ENCODE assay signal across 20 cellular contexts in genomic region chr17:42202696-42203095, GRCh38. TPM values are rescaled to one million over a fixed set of nuclear protein-coding genes. Genes with fewer than 3 reads are reported as not detected.
DNase-seq lines count a peak whose midpoint lies in the region; ATAC-seq and TF ChIP-seq lines count a peak whose summit lies in the region.
"Had no signal": no experiment of that assay in that cellular context is flagged by ENCODE, and none has a peak within 500 bp of the region (broad histone marks: within the 10 kb centered on the region; RNA-seq: fewer than 3 reads in every experiment).

No MANE protein-coding gene starts in this region.

- intact Hi-C loops in naive thymus-derived CD4-positive, alpha-beta T cell (cut with micrococcal nuclease) = no loop called here
- intact Hi-C loops in left lung (cut with DNase I) = no loop called here
- intact Hi-C loops in CD4-positive, alpha-beta memory T cell (cut with micrococcal nuclease) = no loop called here

- no peak for DNase-seq in activated naive CD8-positive, alpha-beta T cell treated with anti-CD3 and anti-CD28 coated beads for 36 hours
- DNase-seq in activated naive CD8-positive, alpha-beta T cell treated with anti-CD3 and anti-CD28 coated beads, Interleukin-2, amount 50 U/mL, for 24 hours = no peak
- no peak for DNase-seq in effector memory CD8-positive, alpha-beta T cell
- no peak for DNase-seq in naive thymus-derived CD4-positive, alpha-beta T cell
- DNase-seq in left lung (no peak), neural progenitor cell (ENCODE audit: low spot score) (no peak), iPS-NIHi7 (ENCODE audit: extremely low spot score) (no peak)
- no peak for DNase-seq in CD4-positive, alpha-beta memory T cell
- DNase-seq: BE2C, EL, GM23248, KBM-7, NCI-H1092 treated with DMSO at 0.1 percent for 48 hours, NCI-H1694 treated with DMSO at 0.1 percent for 48 hours, NCI-H345, NCI-H526 treated with DMSO at 0.1 percent for 48 hours, OCI-M1 had no signal

- no peak overlapping the region for H3K4me3 ChIP-seq in naive thymus-derived CD4-positive, alpha-beta T cell (ENCODE audit: low read length)
- no peak overlapping the region for H3K4me3 ChIP-seq in left lung
- H3K4me3 ChIP-seq in neural progenitor cell = no peak overlapping the region
- no peak overlapping the region for H3K4me3 ChIP-seq in CD4-positive, alpha-beta memory T cell (ENCODE audit: low read length in 2 of 2)
- H3K4me3 ChIP-seq: GM23248 had no signal

- H3K4me1 ChIP-seq in naive thymus-derived CD4-positive, alpha-beta T cell (ENCODE audit: control insufficient read depth in 2 of 2, insufficient read depth in 2 of 2, low read length in 2 of 2) = no peaks in the 10 kb centered on the region
- H3K4me1 ChIP-seq in left lung (peaks cover 0 to 18% of the 10 kb centered on the region in 2 donors), neural progenitor cell (no peaks in the 10 kb centered on the region)
- no peaks in the 10 kb centered on the region for H3K4me1 ChIP-seq in CD4-positive, alpha-beta memory T cell (ENCODE audit: insufficient read depth, low read length)

- peak overlapping the region; percentile 12 for H3K27ac Mint-ChIP-seq in activated naive CD8-positive, alpha-beta T cell treated with anti-CD3 and anti-CD28 coated beads for 36 hours
- no peak overlapping the region for H3K27ac Mint-ChIP-seq in activated naive CD8-positive, alpha-beta T cell treated with anti-CD3 and anti-CD28 coated beads, Interleukin-2, amount 50 U/mL, for 24 hours
- H3K27ac Mint-ChIP-seq in effector memory CD8-positive, alpha-beta T cell = peak overlapping the region; percentile 55 to 68
- H3K27ac Mint-ChIP-seq in naive thymus-derived CD4-positive, alpha-beta T cell = peak overlapping the region in 6 of 9 donors; percentile 5 to 81 (median 70)
- no peak overlapping the region for H3K27ac Mint-ChIP-seq in neural progenitor cell
- H3K27ac Mint-ChIP-seq in CD4-positive, alpha-beta memory T cell = peak overlapping the region in 1 of 7 donors; percentile 53

- CTCF ChIA-PET in naive thymus-derived CD4-positive, alpha-beta T cell (lab: Charles Lee) = no interaction called here
- CTCF ChIA-PET in CD4-positive, alpha-beta memory T cell (lab: Charles Lee; ENCODE audit: partially characterized antibody) = no interaction called here

- H3K27me3 ChIP-seq in naive thymus-derived CD4-positive, alpha-beta T cell (ENCODE audit: control insufficient read depth in 2 of 2, insufficient read depth in 2 of 2, low read length in 2 of 2) = no peaks in the 10 kb centered on the region
- H3K27me3 ChIP-seq in left lung = no peaks in the 10 kb centered on the region
- no peaks in the 10 kb centered on the region for H3K27me3 ChIP-seq in neural progenitor cell
- no peaks in the 10 kb centered on the region for H3K27me3 ChIP-seq in CD4-positive, alpha-beta memory T cell (ENCODE audit: insufficient read depth, low read length)
- H3K27me3 ChIP-seq: BE2C had no signal

- H3K9me3 Mint-ChIP-seq in activated naive CD8-positive, alpha-beta T cell treated with anti-CD3 and anti-CD28 coated beads for 36 hours = no peaks in the 10 kb centered on the region
- H3K9me3 Mint-ChIP-seq in activated naive CD8-positive, alpha-beta T cell treated with anti-CD3 and anti-CD28 coated beads, Interleukin-2, amount 50 U/mL, for 24 hours = no peaks in the 10 kb centered on the region
- H3K9me3 Mint-ChIP-seq in effector memory CD8-positive, alpha-beta T cell = no peaks in the 10 kb centered on the region
- H3K9me3 Mint-ChIP-seq in naive thymus-derived CD4-positive, alpha-beta T cell = no peaks in the 10 kb centered on the region
- H3K9me3 Mint-ChIP-seq in neural progenitor cell = no peaks in the 10 kb centered on the region
- no peaks in the 10 kb centered on the region for H3K9me3 Mint-ChIP-seq in CD4-positive, alpha-beta memory T cell

- peaks cover 8% of the 10 kb centered on the region for H3K36me3 Mint-ChIP-seq in activated naive CD8-positive, alpha-beta T cell treated with anti-CD3 and anti-CD28 coated beads for 36 hours
- H3K36me3 Mint-ChIP-seq in activated naive CD8-positive, alpha-beta T cell treated with anti-CD3 and anti-CD28 coated beads, Interleukin-2, amount 50 U/mL, for 24 hours (ENCODE audit: low read depth) = peaks cover 28% of the 10 kb centered on the region
- H3K36me3 Mint-ChIP-seq in effector memory CD8-positive, alpha-beta T cell (ENCODE audit: insufficient read depth) = peaks cover 74% of the 10 kb centered on the region
- peaks cover 5 to 45% (median 11%) of the 10 kb centered on the region in 5 donors for H3K36me3 Mint-ChIP-seq in naive thymus-derived CD4-positive, alpha-beta T cell
- H3K36me3 Mint-ChIP-seq in neural progenitor cell = peaks cover 22% of the 10 kb centered on the region
- H3K36me3 Mint-ChIP-seq in CD4-positive, alpha-beta memory T cell = peaks cover 44 to 68% of the 10 kb centered on the region in 2 donors

- H3K79me2 ChIP-seq in neural progenitor cell (ENCODE audit: low read depth) = no peaks in the 10 kb centered on the region

- no peak for TF ChIP-seq CTCF in left lung (IDR thresholded peaks at IDR 0.05)
- TF ChIP-seq CTCF in neural progenitor cell (IDR thresholded peaks at IDR 0.05) = no peak

- no peaks in the 10 kb centered on the region for H3K27me3 Mint-ChIP-seq in activated naive CD8-positive, alpha-beta T cell treated with anti-CD3 and anti-CD28 coated beads for 36 hours
- no peaks in the 10 kb centered on the region for H3K27me3 Mint-ChIP-seq in activated naive CD8-positive, alpha-beta T cell treated with anti-CD3 and anti-CD28 coated beads, Interleukin-2, amount 50 U/mL, for 24 hours
- no peaks in the 10 kb centered on the region for H3K27me3 Mint-ChIP-seq in effector memory CD8-positive, alpha-beta T cell
- no peaks in the 10 kb centered on the region for H3K27me3 Mint-ChIP-seq in naive thymus-derived CD4-positive, alpha-beta T cell
- H3K27me3 Mint-ChIP-seq in neural progenitor cell (ENCODE audit: insufficient read depth, low read depth) = peaks cover 2% of the 10 kb centered on the region
- no peaks in the 10 kb centered on the region for H3K27me3 Mint-ChIP-seq in CD4-positive, alpha-beta memory T cell

- no peak for ATAC-seq in activated naive CD8-positive, alpha-beta T cell treated with anti-CD3 and anti-CD28 coated beads, Interleukin-2, amount 50 U/mL, for 24 hours
- no peak for ATAC-seq in effector memory CD8-positive, alpha-beta T cell (replicated peaks)
- ATAC-seq in naive thymus-derived CD4-positive, alpha-beta T cell = no peak
- ATAC-seq in left lung = no peak
- ATAC-seq: HCT116 had no signal

- no peaks in the 10 kb centered on the region for H4K20me1 ChIP-seq in neural progenitor cell (ENCODE audit: low read depth)

- H3K9ac ChIP-seq in neural progenitor cell = no peak overlapping the region
- H3K9ac ChIP-seq: GM23248 had no signal

- no peak overlapping the region for H3K4me2 ChIP-seq in neural progenitor cell

- no peak overlapping the region for H2AFZ ChIP-seq in neural progenitor cell (replicated peaks)
- H2AFZ ChIP-seq: GM23248 had no signal

- peaks cover 4% of the 10 kb centered on the region for H3K4me1 Mint-ChIP-seq in activated naive CD8-positive, alpha-beta T cell treated with anti-CD3 and anti-CD28 coated beads for 36 hours
- peaks cover 8% of the 10 kb centered on the region for H3K4me1 Mint-ChIP-seq in activated naive CD8-positive, alpha-beta T cell treated with anti-CD3 and anti-CD28 coated beads, Interleukin-2, amount 50 U/mL, for 24 hours
- peaks cover 0 to 2% of the 10 kb centered on the region in 2 donors for H3K4me1 Mint-ChIP-seq in effector memory CD8-positive, alpha-beta T cell (ENCODE audit: low read depth in 2 of 2)
- peaks cover 0 to 11% (median 0%) of the 10 kb centered on the region in 7 donors for H3K4me1 Mint-ChIP-seq in naive thymus-derived CD4-positive, alpha-beta T cell
- no peaks in the 10 kb centered on the region for H3K4me1 Mint-ChIP-seq in neural progenitor cell
- peaks cover 0 to 7% (median 3%) of the 10 kb centered on the region in 4 donors for H3K4me1 Mint-ChIP-seq in CD4-positive, alpha-beta memory T cell

- no peak overlapping the region for H3K27ac ChIP-seq in naive thymus-derived CD4-positive, alpha-beta T cell (ENCODE audit: low read depth, low read length)
- H3K27ac ChIP-seq in left lung (no peak overlapping the region), neural progenitor cell (no peak overlapping the region)
- no peak overlapping the region for H3K27ac ChIP-seq in CD4-positive, alpha-beta memory T cell (ENCODE audit: low read depth, low read length)
- H3K27ac ChIP-seq: GM23248, RWPE1 had no signal

- peaks cover 10% of the 10 kb centered on the region for H3F3A ChIP-seq in neural progenitor cell (ENCODE audit: low read depth)

- no peak overlapping the region for H3K4me3 Mint-ChIP-seq in activated naive CD8-positive, alpha-beta T cell treated with anti-CD3 and anti-CD28 coated beads for 36 hours
- H3K4me3 Mint-ChIP-seq in activated naive CD8-positive, alpha-beta T cell treated with anti-CD3 and anti-CD28 coated beads, Interleukin-2, amount 50 U/mL, for 24 hours = no peak overlapping the region
- H3K4me3 Mint-ChIP-seq in effector memory CD8-positive, alpha-beta T cell = no peak overlapping the region
- no peak overlapping the region for H3K4me3 Mint-ChIP-seq in naive thymus-derived CD4-positive, alpha-beta T cell
- no peak overlapping the region for H3K4me3 Mint-ChIP-seq in neural progenitor cell
- H3K4me3 Mint-ChIP-seq in CD4-positive, alpha-beta memory T cell = no peak overlapping the region

- peaks cover 10 to 81% (median 17%) of the 10 kb centered on the region in 3 experiments for H3K36me3 ChIP-seq in naive thymus-derived CD4-positive, alpha-beta T cell (ENCODE audit: control insufficient read depth in 2 of 3, insufficient read depth in 3 of 3, low read length in 3 of 3)
- peaks cover 0 to 81% of the 10 kb centered on the region in 2 donors for H3K36me3 ChIP-seq in left lung
- peaks cover 6% of the 10 kb centered on the region for H3K36me3 ChIP-seq in neural progenitor cell
- H3K36me3 ChIP-seq in CD4-positive, alpha-beta memory T cell (ENCODE audit: insufficient read depth, low read length) = peaks cover 57% of the 10 kb centered on the region

- POLR2A ChIA-PET in naive thymus-derived CD4-positive, alpha-beta T cell (lab: Charles Lee) = no interaction called here
- POLR2A ChIA-PET in CD4-positive, alpha-beta memory T cell (lab: Charles Lee; ENCODE audit: partially characterized antibody) = interaction anchor here (1.1 to 1.2 kb wide), 2 partner anchors 20 to 73 kb away, joined by 4 read pairs; no protein-coding TSS in a partner anchor

- H3K9me3 ChIP-seq in naive thymus-derived CD4-positive, alpha-beta T cell (ENCODE audit: control insufficient read depth in 2 of 3, low read length in 3 of 3) = no peaks in the 10 kb centered on the region
- no peaks in the 10 kb centered on the region for H3K9me3 ChIP-seq in left lung
- no peaks in the 10 kb centered on the region for H3K9me3 ChIP-seq in neural progenitor cell (ENCODE audit: low read depth)
- H3K9me3 ChIP-seq in CD4-positive, alpha-beta memory T cell (ENCODE audit: control insufficient read depth in 1 of 2, low read length in 2 of 2) = no peaks in the 10 kb centered on the region
- H3K9me3 ChIP-seq: BE2C had no signal

RNA-seq across cellular contexts. Expression of gene GHDC, which starts 8.4 kb away (rescaled TPM):
- total RNA-seq in activated naive CD8-positive, alpha-beta T cell treated with anti-CD3 and anti-CD28 coated beads for 36 hours = 10 to 100 TPM; 13.6 to 14.6 TPM
- 10 to 100 TPM; 15.5 to 29.8 (median 19.9) TPM for total RNA-seq in naive thymus-derived CD4-positive, alpha-beta T cell
- polyA plus RNA-seq in naive thymus-derived CD4-positive, alpha-beta T cell = 10 to 100 TPM; 15.2 to 17.4 TPM
- total RNA-seq in left lung = 10 to 100 TPM; 22.5 to 25.8 TPM
- 6.8 and 7.7 TPM in 2 replicates for total RNA-seq in neural progenitor cell (ENCODE audit: low replicate concordance)
- 10 to 100 TPM; 23.9 to 25.3 TPM for total RNA-seq in CD4-positive, alpha-beta memory T cell
- 10 to 100 TPM; 12.9 to 17.9 TPM for polyA plus RNA-seq in CD4-positive, alpha-beta memory T cell

RNA-seq across cellular contexts. Expression of gene HCRT, which starts 17.4 kb away (rescaled TPM):
- not detected for total RNA-seq in activated naive CD8-positive, alpha-beta T cell treated with anti-CD3 and anti-CD28 coated beads for 36 hours
- not detected for total RNA-seq in naive thymus-derived CD4-positive, alpha-beta T cell
- polyA plus RNA-seq in naive thymus-derived CD4-positive, alpha-beta T cell = not detected
- not detected for total RNA-seq in left lung
- total RNA-seq in neural progenitor cell (ENCODE audit: low replicate concordance) = not detected in 2 replicates
- total RNA-seq in CD4-positive, alpha-beta memory T cell = not detected
- not detected for polyA plus RNA-seq in CD4-positive, alpha-beta memory T cell
- total RNA-seq: GM23248, MCF 10A had no signal
- polyA plus RNA-seq: GM23248 had no signal

RNA-seq across cellular contexts. Expression of gene KCNH4, which starts 21.8 kb away (rescaled TPM):
- under 1 TPM; 0.39 to 0.44 TPM for total RNA-seq in activated naive CD8-positive, alpha-beta T cell treated with anti-CD3 and anti-CD28 coated beads for 36 hours
- under 1 TPM in 3 of 5 experiments, not detected in 2; 0.12 to 0.24 (median 0.16) TPM for total RNA-seq in naive thymus-derived CD4-positive, alpha-beta T cell
- under 1 TPM in 1 of 2 donors, not detected in 1; 0.07 TPM for polyA plus RNA-seq in naive thymus-derived CD4-positive, alpha-beta T cell
- under 1 TPM in 1 of 2 donors, not detected in 1; 0.16 TPM for total RNA-seq in left lung
- total RNA-seq in neural progenitor cell (ENCODE audit: low replicate concordance) = not detected in 2 replicates
- total RNA-seq in CD4-positive, alpha-beta memory T cell = under 1 TPM; 0.09 to 0.11 TPM
- polyA plus RNA-seq in CD4-positive, alpha-beta memory T cell = not detected
- total RNA-seq: GM23248, MCF 10A had no signal
- polyA plus RNA-seq: GM23248 had no signal

RNA-seq across cellular contexts. Expression of gene RAB5C, which starts 47.9 kb away (rescaled TPM):
- total RNA-seq in activated naive CD8-positive, alpha-beta T cell treated with anti-CD3 and anti-CD28 coated beads for 36 hours = 10 to 100 TPM; 44.4 to 48.9 TPM
- total RNA-seq in naive thymus-derived CD4-positive, alpha-beta T cell = 10 to 100 TPM; 72.0 to 95.2 (median 75.4) TPM
- polyA plus RNA-seq in naive thymus-derived CD4-positive, alpha-beta T cell = 10 to 100 TPM; 56.6 to 63.2 TPM
- 100 to 1,000 TPM; 139 to 188 TPM for total RNA-seq in left lung
- total RNA-seq in neural progenitor cell (ENCODE audit: low replicate concordance) = 33.5 and 48.9 TPM in 2 replicates
- total RNA-seq in CD4-positive, alpha-beta memory T cell = 10 to 100 TPM; 77.7 to 80.6 TPM
- 10 to 100 TPM; 63.4 to 73.1 TPM for polyA plus RNA-seq in CD4-positive, alpha-beta memory T cell

Comparison
In these comparisons a context has a peak if more than half of its experiments do, and no peak if none do; other contexts are left out.
1. H3K27ac Mint-ChIP-seq: peak in activated naive CD8-positive, alpha-beta T cell treated with anti-CD3 and anti-CD28 coated beads for 36 hours (single experiment), effector memory CD8-positive, alpha-beta T cell (2 of 2) and naive thymus-derived CD4-positive, alpha-beta T cell (6 of 9); none in activated naive CD8-positive, alpha-beta T cell treated with anti-CD3 and anti-CD28 coated beads, Interleukin-2, amount 50 U/mL, for 24 hours (single experiment) and neural progenitor cell (single experiment).